ENCODE assay signal across 8 cellular contexts in genomic region chr17:43020789-43021738, GRCh38. TPM values are rescaled to one million over a fixed set of nuclear protein-coding genes. Genes with fewer than 3 reads are reported as not detected.
DNase-seq lines count a peak whose midpoint lies in the region; ATAC-seq, FAIRE-seq and TF ChIP-seq lines count a peak whose summit lies in the region.

No MANE protein-coding gene starts in this region.

- dilution Hi-C loops in keratinocyte (cut with MboI; ENCODE audit: extremely low pct_ligation_motif_present, low sequenced_read_pairs) = no loop called here

- H3K27ac ChIP-seq in HUES6 (ENCODE audit: low read depth, low read length) (peak overlapping the region; percentile 76; the same call in 1 of the 2 replicates), SU-DHL-6 (ENCODE audit: low read depth, low read length) (no peak overlapping the region), cingulate gyrus (ENCODE audit: low read depth, low read length) (peak overlapping the region; percentile 84), keratinocyte (ENCODE audit: control insufficient read depth, insufficient read depth, low read length) (peak overlapping the region; percentile 66), spleen (peak overlapping the region; percentile 61 to 87 (median 83))

- peaks cover 33% of the 10 kb centered on the region for H3K36me3 ChIP-seq in HUES6 (ENCODE audit: control insufficient read depth, insufficient read depth, low read length)
- no peaks in the 10 kb centered on the region for H3K36me3 ChIP-seq in SU-DHL-6 (ENCODE audit: low read length)
- H3K36me3 ChIP-seq in keratinocyte (ENCODE audit: control insufficient read depth in 2 of 2, extremely low read depth in 1 of 2, insufficient read depth in 2 of 2, low read length in 2 of 2) = peaks cover 8 to 19% of the 10 kb centered on the region in 2 experiments
- peaks cover 0 to 23% (median 0%) of the 10 kb centered on the region in 6 donors for H3K36me3 ChIP-seq in spleen

- FAIRE-seq in keratinocyte (lab: Jason Lieb, UNC) = no peak

- 17 to 36% (median 23%) methylated on average over 25 to 36 of the region's 40 CpGs for WGBS in spleen, 5 donors

- H2AFZ ChIP-seq in SU-DHL-6 (ENCODE audit: low read depth, low read length, severe bottlenecking) (no peak overlapping the region), keratinocyte (ENCODE audit: control insufficient read depth, low read length) (peak overlapping the region; percentile 87)

- H3K27me3 ChIP-seq in HUES6 (ENCODE audit: control insufficient read depth, insufficient read depth, low read length) (no peaks in the 10 kb centered on the region), SU-DHL-6 (ENCODE audit: low read length) (no peaks in the 10 kb centered on the region), keratinocyte (ENCODE audit: control insufficient read depth, extremely low read depth, insufficient read depth, low read length) (peaks cover 12% of the 10 kb centered on the region), spleen (replicated peaks in 1 of 7) (no peaks in the 10 kb centered on the region)

- no peaks in the 10 kb centered on the region for H3K9me3 ChIP-seq in HUES6 (ENCODE audit: control insufficient read depth, insufficient read depth, low read depth, low read length)
- no peaks in the 10 kb centered on the region for H3K9me3 ChIP-seq in SU-DHL-6 (ENCODE audit: insufficient read depth, low read length)
- H3K9me3 ChIP-seq in keratinocyte (ENCODE audit: control insufficient read depth, low read depth, low read length) = no peaks in the 10 kb centered on the region
- H3K9me3 ChIP-seq in spleen = no peaks in the 10 kb centered on the region

- H4K20me1 ChIP-seq in SU-DHL-6 (ENCODE audit: low read depth, low read length) = no peaks in the 10 kb centered on the region
- H4K20me1 ChIP-seq in keratinocyte (ENCODE audit: control insufficient read depth, extremely low read depth, insufficient read depth, low read length) = no peaks in the 10 kb centered on the region

- peaks cover 20% of the 10 kb centered on the region for H3K4me1 ChIP-seq in HUES6 (ENCODE audit: control insufficient read depth, insufficient read depth, low read length)
- peaks cover 14% of the 10 kb centered on the region for H3K4me1 ChIP-seq in keratinocyte (ENCODE audit: control insufficient read depth, extremely low read depth, insufficient read depth, low read length)
- H3K4me1 ChIP-seq in spleen = peaks cover 20 to 87% (median 63%) of the 10 kb centered on the region in 6 donors

- H3K4me2 ChIP-seq in SU-DHL-6 (ENCODE audit: low read depth, low read length, poor library complexity, severe bottlenecking) (peak overlapping the region; percentile 66), keratinocyte (ENCODE audit: control insufficient read depth, extremely low read depth, insufficient read depth, low read depth, low read length) (peak overlapping the region; percentile 76)

- H3K79me2 ChIP-seq in SU-DHL-6 (ENCODE audit: insufficient read depth, low read length) = no peaks in the 10 kb centered on the region
- H3K79me2 ChIP-seq in keratinocyte (ENCODE audit: control insufficient read depth, insufficient read depth, low read length) = peaks cover 20% of the 10 kb centered on the region

- H3K9ac ChIP-seq in HUES6 (ENCODE audit: low read length) (peak overlapping the region; percentile 88), SU-DHL-6 (ENCODE audit: low read length) (peak overlapping the region; percentile 55), keratinocyte (ENCODE audit: control insufficient read depth, extremely low read depth, insufficient read depth, low read length) (peak overlapping the region; percentile 87)

- no peak for ATAC-seq in GM21723 (IDR thresholded peaks at IDR 0.05; ENCODE audit: unreplicated experiment)

- H3K9me1 ChIP-seq in keratinocyte (ENCODE audit: control insufficient read depth, extremely low read depth, insufficient read depth, low read length) = no peaks in the 10 kb centered on the region

- H3K9me2 ChIP-seq in SU-DHL-6 (replicated peaks; ENCODE audit: insufficient read depth, low read length) = no peaks in the 10 kb centered on the region

- TF ChIP-seq CTCF in SU-DHL-6 (IDR thresholded peaks at IDR 0.05; ENCODE audit: insufficient read depth, low read length, poor library complexity, severe bottlenecking) = no peak
- no peak for TF ChIP-seq CTCF in keratinocyte (optimal IDR thresholded peaks at IDR 0.05 in 1 of 3, IDR thresholded peaks at IDR 0.05 in 1 of 3, conservative IDR thresholded peaks at IDR 0.05 in 1 of 3; ENCODE audit: extremely low read depth in 1 of 3, insufficient read depth in 2 of 3, low read length in 3 of 3)
- no peak for TF ChIP-seq CTCF in spleen (IDR thresholded peaks at IDR 0.05 in 8 of 11, conservative IDR thresholded peaks at IDR 0.05 in 3 of 11)

- peak; percentile 23 for DNase-seq in DMS114 treated with DMSO at 0.1 percent for 48 hours (lab: John Stamatoyannopoulos, UW; ENCODE audit: unreplicated experiment)
- no peak for DNase-seq in keratinocyte (ENCODE audit: low read depth, low spot score)
- DNase-seq in spleen = peak; percentile 88
- DNase-seq in NCI-H524 (lab: John Stamatoyannopoulos, UW) = no peak

- TF ChIP-seq POLR2A in spleen (IDR thresholded peaks at IDR 0.05) = no peak

- peak overlapping the region; percentile 100 for H3K4me3 ChIP-seq in HUES6 (ENCODE audit: low read depth, low read length)
- peak overlapping the region; percentile 72 for H3K4me3 ChIP-seq in SU-DHL-6 (ENCODE audit: insufficient read depth, low read length, poor library complexity, severe bottlenecking)
- H3K4me3 ChIP-seq in keratinocyte (ENCODE audit: control insufficient read depth in 2 of 3, extremely low read depth in 1 of 3, insufficient read depth in 2 of 3, low read depth in 1 of 3, low read length in 3 of 3) = peak overlapping the region; percentile 90 to 100 (median 95)
- H3K4me3 ChIP-seq in spleen = peak overlapping the region; percentile 84 to 100 (median 98)

- intact Hi-C loops in spleen (cut with DNase I; ENCODE audit: low total_unique reads) = no loop called here

- peaks cover 4% of the 10 kb centered on the region; the same call in 1 of the 2 replicates for H3F3A ChIP-seq in SU-DHL-6 (ENCODE audit: insufficient read depth)

RNA-seq across cellular contexts. Expression of gene VAT1, which starts 1.1 kb away (rescaled TPM):
- polyA plus RNA-seq in keratinocyte (151 to 186 TPM (median 183 TPM) in 3 replicates), spleen (10 to 100 TPM; 20.3 to 64.5 (median 27.0) TPM)
- polyA plus RNA-seq in keratinocyte (2011; ENCODE audit: low read depth) = 31.9 TPM
- polyA plus RNA-seq in keratinocyte (2011; cell fraction: cytosol; rRNA removed) = 172 and 254 TPM in 2 replicates
- polyA plus RNA-seq in keratinocyte (2011; cell fraction: nucleus; rRNA removed) = 139 and 148 TPM in 2 replicates
- 291 and 376 TPM in 2 replicates for polyA plus RNA-seq in keratinocyte (2012; ENCODE audit: low replicate concordance)
- 312 to 597 TPM (median 313 TPM) in 3 replicates for polyA minus RNA-seq in keratinocyte
- 562 TPM for polyA minus RNA-seq in keratinocyte (2011; cell fraction: cytosol; rRNA and poly(A)+ RNA removed)
- 101 and 122 TPM in 2 replicates for polyA minus RNA-seq in keratinocyte (2011; cell fraction: nucleus; rRNA and poly(A)+ RNA removed)
- 100 to 1,000 TPM in 1 of 7 donors, 10 to 100 TPM in 6; 55.4 to 144 (median 79.0) TPM for total RNA-seq in spleen

RNA-seq across cellular contexts. Expression of gene RND2, which starts 4.0 kb away (rescaled TPM):
- polyA plus RNA-seq in keratinocyte = 0.12 to 0.20 TPM (median 0.15 TPM) in 3 replicates
- polyA plus RNA-seq in keratinocyte (2011; ENCODE audit: low read depth) = 0.06 TPM
- 0.10 and 0.11 TPM in 2 replicates for polyA plus RNA-seq in keratinocyte (2011; cell fraction: cytosol; rRNA removed)
- polyA plus RNA-seq in keratinocyte (2011; cell fraction: nucleus; rRNA removed) = 0.08 and 0.09 TPM in 2 replicates
- polyA plus RNA-seq in keratinocyte (2012; ENCODE audit: low replicate concordance) = 0.24 and 0.32 TPM in 2 replicates
- 0.33 TPM in 2 of 3 replicates, not detected in the other for polyA minus RNA-seq in keratinocyte
- not detected for polyA minus RNA-seq in keratinocyte (2011; cell fraction: cytosol; rRNA and poly(A)+ RNA removed)
- polyA minus RNA-seq in keratinocyte (2011; cell fraction: nucleus; rRNA and poly(A)+ RNA removed) = not detected in 2 replicates
- total RNA-seq in spleen = under 1 TPM; 0.09 to 0.47 (median 0.32) TPM
- under 1 TPM; 0.11 to 0.42 (median 0.17) TPM for polyA plus RNA-seq in spleen

RNA-seq across cellular contexts. Expression of gene IFI35, which starts 14.5 kb away (rescaled TPM):
- polyA plus RNA-seq in keratinocyte = 22.0 to 34.8 TPM (median 27.6 TPM) in 3 replicates
- not detected for polyA plus RNA-seq in keratinocyte (2011; ENCODE audit: low read depth)
- 12.4 and 20.7 TPM in 2 replicates for polyA plus RNA-seq in keratinocyte (2011; cell fraction: cytosol; rRNA removed)
- polyA plus RNA-seq in keratinocyte (2011; cell fraction: nucleus; rRNA removed) = 15.2 and 15.8 TPM in 2 replicates
- polyA plus RNA-seq in keratinocyte (2012; ENCODE audit: low replicate concordance) = 0.83 and 30.2 TPM in 2 replicates
- polyA minus RNA-seq in keratinocyte = 16.8 to 37.7 TPM (median 19.3 TPM) in 3 replicates
- 15.0 TPM for polyA minus RNA-seq in keratinocyte (2011; cell fraction: cytosol; rRNA and poly(A)+ RNA removed)
- polyA minus RNA-seq in keratinocyte (2011; cell fraction: nucleus; rRNA and poly(A)+ RNA removed) = 5.3 and 6.4 TPM in 2 replicates
- 10 to 100 TPM; 45.5 to 63.3 (median 51.9) TPM for total RNA-seq in spleen
- 10 to 100 TPM; 38.0 to 64.8 (median 40.6) TPM for polyA plus RNA-seq in spleen

RNA-seq across cellular contexts. Expression of gene RPL27, which starts 22.8 kb away (rescaled TPM):
- 4,091 to 7,614 TPM (median 7,074 TPM) in 3 replicates for polyA plus RNA-seq in keratinocyte
- polyA plus RNA-seq in keratinocyte (2011; ENCODE audit: low read depth) = 779 TPM
- 5,475 and 5,815 TPM in 2 replicates for polyA plus RNA-seq in keratinocyte (2011; cell fraction: cytosol; rRNA removed)
- polyA plus RNA-seq in keratinocyte (2011; cell fraction: nucleus; rRNA removed) = 1,608 and 1,639 TPM in 2 replicates
- 3,581 and 3,765 TPM in 2 replicates for polyA plus RNA-seq in keratinocyte (2012; ENCODE audit: low replicate concordance)
- 772 to 1,998 TPM (median 856 TPM) in 3 replicates for polyA minus RNA-seq in keratinocyte
- 1,363 TPM for polyA minus RNA-seq in keratinocyte (2011; cell fraction: cytosol; rRNA and poly(A)+ RNA removed)
- 394 and 446 TPM in 2 replicates for polyA minus RNA-seq in keratinocyte (2011; cell fraction: nucleus; rRNA and poly(A)+ RNA removed)
- 1,000 to 10,000 TPM in 3 of 7 donors, 100 to 1,000 TPM in 4; 702 to 1,170 (median 925) TPM for total RNA-seq in spleen
- polyA plus RNA-seq in spleen = 1,000 to 10,000 TPM; 5,502 to 6,357 (median 5,985) TPM

RNA-seq across cellular contexts. Expression of gene RUNDC1, which starts 40.7 kb away (rescaled TPM):
- polyA plus RNA-seq in keratinocyte = 10.8 to 12.8 TPM (median 11.1 TPM) in 3 replicates
- polyA plus RNA-seq in keratinocyte (2011; ENCODE audit: low read depth) = 6.9 TPM
- polyA plus RNA-seq in keratinocyte (2011; cell fraction: cytosol; rRNA removed) = 6.8 and 8.3 TPM in 2 replicates
- polyA plus RNA-seq in keratinocyte (2011; cell fraction: nucleus; rRNA removed) = 21.1 and 23.9 TPM in 2 replicates
- 7.6 and 9.8 TPM in 2 replicates for polyA plus RNA-seq in keratinocyte (2012; ENCODE audit: low replicate concordance)
- 8.4 to 14.6 TPM (median 12.7 TPM) in 3 replicates for polyA minus RNA-seq in keratinocyte
- polyA minus RNA-seq in keratinocyte (2011; cell fraction: cytosol; rRNA and poly(A)+ RNA removed) = 4.2 TPM
- polyA minus RNA-seq in keratinocyte (2011; cell fraction: nucleus; rRNA and poly(A)+ RNA removed) = 7.1 and 13.3 TPM in 2 replicates
- total RNA-seq in spleen = 10 to 100 TPM; 17.1 to 27.9 (median 22.4) TPM
- polyA plus RNA-seq in spleen = 10 to 100 TPM in 1 of 3 donors, 1 to 10 TPM in 2; 6.7 to 10.5 (median 8.2) TPM

Comparison
In these comparisons a context has a peak if more than half of its experiments do, and no peak if none do; other contexts are left out.
1. DNase-seq: peak in DMS114 treated with DMSO at 0.1 percent for 48 hours (single experiment) and spleen (single experiment); none in keratinocyte (single experiment) and NCI-H524 (0 of 2).
2. Peak in every context shown above with its lines, with median percentiles within 50 percentile points of each other: H3K4me3 ChIP-seq and H3K9ac ChIP-seq.